Comparison of ENCODE assay signal across 8 cellular contexts in genomic region chr6:34248727-34249468, GRCh38. TPM values are rescaled to one million over a fixed set of nuclear protein-coding genes. Genes with fewer than 3 reads are reported as not detected.
A peak's percentile ranks its signal among the peaks of the same experiment; 100 is the strongest.
DNase-seq lines count a peak whose midpoint lies in the region; ATAC-seq and TF ChIP-seq lines count a peak whose summit lies in the region.

SMIM29 (minus strand) TSS chr6:34249006; CDS start chr6:34247791, 1,215 bp downstream.

- DNase-seq in NCI-H146 (lab: John Stamatoyannopoulos, UW) (peak; percentile 94), T-cell (peak; percentile 92 to 99 (median 97)), heart left ventricle (peak; percentile 97 to 99 (median 97)), posterior vena cava (ENCODE audit: low spot score) (peak; percentile 99), upper lobe of left lung (peak; percentile 98 to 100)

- no peaks in the 10 kb centered on the region for H3K36me3 Mint-ChIP-seq in T-cell

- peak in 1 of 4 donors; percentile 30 for TF ChIP-seq EP300 in upper lobe of left lung (IDR thresholded peaks at IDR 0.05)

- TF ChIP-seq CTCF in GM12875 (IDR thresholded peaks at IDR 0.05; ENCODE audit: borderline replicate concordance, insufficient read depth, low read depth, low read length) (peak; percentile 91), heart left ventricle (IDR thresholded peaks at IDR 0.05) (peak; percentile 86 to 100 (median 97)), upper lobe of left lung (IDR thresholded peaks at IDR 0.05) (peak; percentile 91 to 100 (median 98))

- intact Hi-C loops in heart left ventricle (cut with DNase I) (loop anchor here (1.0 to 10.0 kb wide), 9 partner anchors 52 to 356 kb away; partner anchors contain the start of gene NUDT3 (in 6 of the 10)), posterior vena cava (cut with DNase I) (loop anchor here in 1 of 2 donors (5.0 kb wide), 1 partner anchor 163 kb away; no protein-coding TSS in a partner anchor)

- WGBS in adipose tissue, 3 donors, result 0 to 1% (median 0%) methylated on average over 72 to 79 of the region's 79 CpGs
- WGBS in heart left ventricle, 4 donors, result 0 to 1% (median 0%) methylated on average over 12 to 79 of the region's 79 CpGs
- WGBS in upper lobe of left lung, 2 donors, result 0% methylated on average over 7 to 45 of the region's 79 CpGs

- peak within 1 kb of the TSS; percentile 66 for H3K27ac ChIP-seq in adipose tissue (ENCODE audit: low read depth, low read length)
- H3K27ac ChIP-seq in heart left ventricle, result peak within 1 kb of the TSS; percentile 80 to 96 (median 94)
- H3K27ac ChIP-seq in upper lobe of left lung, result peak within 1 kb of the TSS; percentile 86 to 99 (median 93)

- TF ChIP-seq POLR2A in heart left ventricle (IDR thresholded peaks at IDR 0.05) (peak; percentile 24 to 84), upper lobe of left lung (IDR thresholded peaks at IDR 0.05) (peak in 3 of 4 donors; percentile 64 to 90 (median 71))

- H3K4me3 ChIP-seq in GM12875 (ENCODE audit: low read depth, low read length) (peak within 1 kb of the TSS; percentile 59), heart left ventricle (peak within 1 kb of the TSS; percentile 46 to 96 (median 88)), upper lobe of left lung (peak within 1 kb of the TSS; percentile 88 to 96 (median 94))

- ATAC-seq in HG02840 (IDR thresholded peaks at IDR 0.05; ENCODE audit: low FRiP score, unreplicated experiment) (peak; percentile 81), T-cell (replicated peaks in 1 of 4) (peak; percentile 89 to 95 (median 90)), heart left ventricle (peak; percentile 90 to 96 (median 93)), upper lobe of left lung (ENCODE audit: low FRiP score in 2 of 2) (peak; percentile 96 to 98)

- no peaks in the 10 kb centered on the region for H3K9me3 ChIP-seq in heart left ventricle
- no peaks in the 10 kb centered on the region for H3K9me3 ChIP-seq in upper lobe of left lung

- no peaks in the 10 kb centered on the region for H3K36me3 ChIP-seq in heart left ventricle
- H3K36me3 ChIP-seq in upper lobe of left lung, result peaks cover 0 to 12% (median 0%) of the 10 kb centered on the region in 4 donors

- no peaks in the 10 kb centered on the region for H3K9me3 Mint-ChIP-seq in T-cell

- H3K4me1 Mint-ChIP-seq in T-cell, result peaks cover 27 to 49% (median 41%) of the 10 kb centered on the region in 3 donors

- H3K27me3 ChIP-seq in heart left ventricle (no peaks in the 10 kb centered on the region), upper lobe of left lung (no peaks in the 10 kb centered on the region)

- CTCF ChIA-PET in T-cell (lab: Charles Lee), result interaction anchor here (0.6 to 2.7 kb wide), 12 partner anchors 12 to 580 kb away, joined by 3 to 18 read pairs (median 5); partner anchors contain the start of gene HMGA1 (in 1 of the 2)

- H3K27ac Mint-ChIP-seq in T-cell, result peak within 1 kb of the TSS; percentile 94 to 95

- no peaks in the 10 kb centered on the region for H3K27me3 Mint-ChIP-seq in T-cell

- peak within 1 kb of the TSS; percentile 85 to 95 (median 90) for H3K4me3 Mint-ChIP-seq in T-cell

- H3K4me1 ChIP-seq in heart left ventricle (peaks cover 0 to 38% (median 27%) of the 10 kb centered on the region in 12 donors), upper lobe of left lung (peaks cover 24 to 38% (median 34%) of the 10 kb centered on the region in 4 donors)

- POLR2A ChIA-PET in T-cell (lab: Charles Lee), result interaction anchor here (0.5 to 0.7 kb wide), 4 partner anchors 12 to 64 kb away, joined by 3 to 7 read pairs (median 3); partner anchors contain the start of gene HMGA1 (in 1 of the 2)

RNA-seq across cellular contexts. Expression of gene SMIM29, which starts in this region (rescaled TPM):
- total RNA-seq in T-cell (10 to 100 TPM; 16.4 to 33.8 (median 30.5) TPM), heart left ventricle (10 to 100 TPM; 18.4 to 37.4 (median 22.6) TPM), posterior vena cava (10 to 100 TPM; 19.0 to 24.5 TPM), upper lobe of left lung (10 to 100 TPM; 12.6 to 42.2 (median 34.9) TPM)
- polyA plus RNA-seq in adipose tissue (10 to 100 TPM; 15.6 to 55.2 (median 16.7) TPM), heart left ventricle (10 to 100 TPM; 36.5 to 50.4 TPM)

Comparison
In these comparisons a context has a peak if more than half of its experiments do, and no peak if none do; other contexts are left out.
1. Peak in every context shown above with its lines: DNase-seq, ATAC-seq, H3K4me3 ChIP-seq and H3K27ac ChIP-seq.